ENCODE assay signal across 2 cellular contexts in genomic region chrX:13197961-13198761, GRCh38.
TF ChIP-seq lines count a peak whose summit lies in the region.

No MANE protein-coding gene starts in this region.

TF ChIP-seq in A549, 52 proteins besides CTCF, POLR2A, EP300 and RAD21 (continued from another document):
- no peak for TF ChIP-seq E2F6 (IDR thresholded peaks at IDR 0.05; ENCODE audit: borderline replicate concordance, low read depth)
- TF ChIP-seq NR3C1 (IDR thresholded peaks at IDR 0.05), result no peak
- TF ChIP-seq CBX2 (IDR thresholded peaks at IDR 0.05; ENCODE audit: borderline replicate concordance, low read depth), result no peak
- no peak for TF ChIP-seq POLR2AphosphoS2 (conservative IDR thresholded peaks at IDR 0.05; ENCODE audit: low read length)
- TF ChIP-seq CBX8 (IDR thresholded peaks at IDR 0.05), result no peak
- TF ChIP-seq TP53 (CRISPR knock-in tag; IDR thresholded peaks at IDR 0.05), result no peak
- no peak for TF ChIP-seq MAZ (IDR thresholded peaks at IDR 0.05; ENCODE audit: borderline replicate concordance, low read depth, low read length)

TF ChIP-seq in WTC11, 78 proteins besides CTCF, POLR2A, EP300 and RAD21 (continued from another document):
- TF ChIP-seq PRDM15 (CRISPR knock-in tag; IDR thresholded peaks at IDR 0.05) (no peak), EMX1 (CRISPR knock-in tag; IDR thresholded peaks at IDR 0.05) (no peak), ZNF423 (CRISPR knock-in tag; IDR thresholded peaks at IDR 0.05) (no peak), SMAD3 (CRISPR knock-in tag; IDR thresholded peaks at IDR 0.05; ENCODE audit: borderline replicate concordance) (no peak), ZNF232 (CRISPR knock-in tag; IDR thresholded peaks at IDR 0.05) (no peak), ZNF121 (CRISPR knock-in tag; IDR thresholded peaks at IDR 0.05) (no peak), ZNF138 (CRISPR knock-in tag; conservative IDR thresholded peaks at IDR 0.05) (no peak), MXD4 (CRISPR knock-in tag; IDR thresholded peaks at IDR 0.05; ENCODE audit: borderline replicate concordance) (no peak), ZNF219 (CRISPR knock-in tag; IDR thresholded peaks at IDR 0.05; ENCODE audit: borderline replicate concordance) (no peak), JUN (CRISPR knock-in tag; IDR thresholded peaks at IDR 0.05) (no peak), GRHL2 (CRISPR knock-in tag; IDR thresholded peaks at IDR 0.05; ENCODE audit: insufficient replicate concordance, severe bottlenecking) (no peak), ATF3 (CRISPR knock-in tag; conservative IDR thresholded peaks at IDR 0.05) (no peak), ZNF425 (CRISPR knock-in tag; conservative IDR thresholded peaks at IDR 0.05) (no peak)
TF ChIP-seq in WTC11: peak in this region for 0.
